ENCODE assay signal across 9 cellular contexts in genomic region chr11:44065851-44066731, GRCh38. TPM values are rescaled to one million over a fixed set of nuclear protein-coding genes. Genes with fewer than 3 reads are reported as not detected.
DNase-seq lines count a peak whose midpoint lies in the region; ATAC-seq, FAIRE-seq and TF ChIP-seq lines count a peak whose summit lies in the region.
"Had no signal": no experiment of that assay in that cellular context is flagged by ENCODE, and none has a peak within 500 bp of the region (broad histone marks: within the 10 kb centered on the region; RNA-seq: fewer than 3 reads in every experiment).

A gene with protein sequence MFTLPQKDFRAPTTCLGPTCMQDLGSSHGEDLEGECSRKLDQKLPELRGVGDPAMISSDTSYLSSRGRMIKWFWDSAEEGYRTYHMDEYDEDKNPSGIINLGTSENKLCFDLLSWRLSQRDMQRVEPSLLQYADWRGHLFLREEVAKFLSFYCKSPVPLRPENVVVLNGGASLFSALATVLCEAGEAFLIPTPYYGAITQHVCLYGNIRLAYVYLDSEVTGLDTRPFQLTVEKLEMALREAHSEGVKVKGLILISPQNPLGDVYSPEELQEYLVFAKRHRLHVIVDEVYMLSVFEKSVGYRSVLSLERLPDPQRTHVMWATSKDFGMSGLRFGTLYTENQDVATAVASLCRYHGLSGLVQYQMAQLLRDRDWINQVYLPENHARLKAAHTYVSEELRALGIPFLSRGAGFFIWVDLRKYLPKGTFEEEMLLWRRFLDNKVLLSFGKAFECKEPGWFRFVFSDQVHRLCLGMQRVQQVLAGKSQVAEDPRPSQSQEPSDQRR (plus strand): TSS chr11:44066270. CDS start chr11:44067628, 1,358 bp downstream.

- peak within 1 kb of the TSS; percentile 86 for H3K9ac ChIP-seq in keratinocyte (ENCODE audit: control insufficient read depth, extremely low read depth, insufficient read depth, low read length)

- peak within 1 kb of the TSS; percentile 90 for H3K4me2 ChIP-seq in keratinocyte (ENCODE audit: control insufficient read depth, extremely low read depth, insufficient read depth, low read depth, low read length)

- no peaks in the 10 kb centered on the region for H3K79me2 ChIP-seq in keratinocyte (ENCODE audit: control insufficient read depth, insufficient read depth, low read length)

- dilution Hi-C loops in keratinocyte (cut with MboI; ENCODE audit: extremely low pct_ligation_motif_present, low sequenced_read_pairs), result no loop called here

- no peaks in the 10 kb centered on the region for H3K9me1 ChIP-seq in keratinocyte (ENCODE audit: control insufficient read depth, extremely low read depth, insufficient read depth, low read length)

- TF ChIP-seq POLR2A in GM18526 (IDR thresholded peaks at IDR 0.05; ENCODE audit: extremely low read depth, insufficient read length), result peak; percentile 63

- H3K9me3 ChIP-seq in keratinocyte (ENCODE audit: control insufficient read depth, low read depth, low read length), result no peaks in the 10 kb centered on the region

- no peaks in the 10 kb centered on the region for H3K36me3 ChIP-seq in keratinocyte (ENCODE audit: control insufficient read depth in 2 of 2, extremely low read depth in 1 of 2, insufficient read depth in 2 of 2, low read length in 2 of 2)

- TF ChIP-seq CTCF in 22Rv1 (IDR thresholded peaks at IDR 0.05) (peak; percentile 88), keratinocyte (optimal IDR thresholded peaks at IDR 0.05 in 1 of 3, IDR thresholded peaks at IDR 0.05 in 1 of 3, conservative IDR thresholded peaks at IDR 0.05 in 1 of 3; ENCODE audit: extremely low read depth in 1 of 3, insufficient read depth in 2 of 3, low read length in 3 of 3) (peak; percentile 70 to 92 (median 86))

- H2AFZ ChIP-seq in keratinocyte (ENCODE audit: control insufficient read depth, low read length), result peak within 1 kb of the TSS; percentile 99

- H3K4me3 ChIP-seq in keratinocyte (ENCODE audit: control insufficient read depth in 2 of 3, extremely low read depth in 1 of 3, insufficient read depth in 2 of 3, low read depth in 1 of 3, low read length in 3 of 3), result peak within 1 kb of the TSS; percentile 61 to 93 (median 88)

- DNase-seq in NCI-H2171 (lab: John Stamatoyannopoulos, UW) (peak; percentile 83), cerebellar cortex (ENCODE audit: low spot score) (peak; percentile 78), keratinocyte (ENCODE audit: low read depth, low spot score) (peak; percentile 36)
- DNase-seq in activated CD4-positive, CD25-positive, alpha-beta regulatory T cell treated with anti-CD3 and anti-CD28 coated beads, Interleukin-2, amount 50 U/mL, for 72 hours, result peak; percentile 87
- peak; percentile 66 to 75 (median 74) for DNase-seq in stimulated activated CD4-positive, alpha-beta T cell treated with anti-CD3 and anti-CD28 coated beads, Interleukin-12 subunit alpha, Interleukin-12 subunit beta, amount 100 ng/mL, for 48 hours (ENCODE audit: low read depth in 2 of 3, low spot score in 1 of 3)

- H3K27ac ChIP-seq in 22Rv1 (peak within 1 kb of the TSS; percentile 79), keratinocyte (ENCODE audit: control insufficient read depth, insufficient read depth, low read length) (peak within 1 kb of the TSS; percentile 80)
- H3K27ac ChIP-seq: C4-2B had no signal

- no peaks in the 10 kb centered on the region for H3K27me3 ChIP-seq in keratinocyte (ENCODE audit: control insufficient read depth, extremely low read depth, insufficient read depth, low read length)

- peak; percentile 91 for ATAC-seq in HG03060 (IDR thresholded peaks at IDR 0.05; ENCODE audit: low read depth, unreplicated experiment)

- H4K20me1 ChIP-seq in keratinocyte (ENCODE audit: control insufficient read depth, extremely low read depth, insufficient read depth, low read length), result no peaks in the 10 kb centered on the region

- peaks cover 5% of the 10 kb centered on the region for H3K4me1 ChIP-seq in keratinocyte (ENCODE audit: control insufficient read depth, extremely low read depth, insufficient read depth, low read length)

- no peak for FAIRE-seq in keratinocyte (lab: Jason Lieb, UNC)

RNA-seq across cellular contexts. Expression of the gene that starts here (rescaled TPM):
- 4.1 to 7.1 TPM (median 4.6 TPM) in 3 replicates for polyA plus RNA-seq in keratinocyte
- polyA plus RNA-seq in keratinocyte (2011; ENCODE audit: low read depth), result 0.42 TPM
- 0.94 and 1.9 TPM in 2 replicates for polyA plus RNA-seq in keratinocyte (2011; cell fraction: cytosol; rRNA removed)
- polyA plus RNA-seq in keratinocyte (2011; cell fraction: nucleus; rRNA removed), result 37.2 and 52.7 TPM in 2 replicates
- polyA plus RNA-seq in keratinocyte (2012; ENCODE audit: low replicate concordance), result 2.2 and 2.5 TPM in 2 replicates
- polyA minus RNA-seq in keratinocyte, result 5.2 to 17.2 TPM (median 5.6 TPM) in 3 replicates
- polyA minus RNA-seq in keratinocyte (2011; cell fraction: cytosol; rRNA and poly(A)+ RNA removed), result 3.1 TPM
- polyA minus RNA-seq in keratinocyte (2011; cell fraction: nucleus; rRNA and poly(A)+ RNA removed), result 7.8 and 8.5 TPM in 2 replicates

Comparison
In these comparisons a context has a peak if more than half of its experiments do, and no peak if none do; other contexts are left out.
1. Peak in every context shown above with its lines: DNase-seq, ATAC-seq, H3K4me3 ChIP-seq and H3K27ac ChIP-seq.
2. DNase-seq: peak in every context shown above with its lines; median percentile 87 in activated CD4-positive, CD25-positive, alpha-beta regulatory T cell treated with anti-CD3 and anti-CD28 coated beads, Interleukin-2, amount 50 U/mL, for 72 hours; 83 in NCI-H2171; 78 in cerebellar cortex; 74 in stimulated activated CD4-positive, alpha-beta T cell treated with anti-CD3 and anti-CD28 coated beads, Interleukin-12 subunit alpha, Interleukin-12 subunit beta, amount 100 ng/mL, for 48 hours; 36 in keratinocyte.